In genomic region chrX:81857192-81857591, GRCh38 we compare ENCODE assay signal across 22 cellular contexts.
"Had no signal": no experiment of that assay in that cellular context is flagged by ENCODE, and none has a peak within 500 bp of the region (broad histone marks: within the 10 kb centered on the region; RNA-seq: fewer than 3 reads in every experiment).

No MANE protein-coding gene starts in this region.

- ATAC-seq: left colon; left lung; lower lobe of right lung; naive thymus-derived CD8-positive, alpha-beta T cell; psoas muscle; right lobe of liver; stimulated activated memory B cell treated with anti-CD40 and anti-IgM and Interleukin-4, amounts not matched to agents 10 μg/mL and 1 μg/mL and 100 μg/mL, for 72 hours; stimulated activated naive CD8-positive, alpha-beta T cell treated with anti-CD3 and anti-CD28 coated beads, Interleukin-15, amount 100 ng/mL, for 72 hours had no signal

- H3K9me3 ChIP-seq: lower lobe of right lung, psoas muscle, right lobe of liver, uterus had no signal

- H3K4me1 ChIP-seq: left lung, lower lobe of right lung, parathyroid adenoma, psoas muscle, right lobe of liver, tibial nerve, uterus had no signal

- H2AFZ ChIP-seq: parathyroid adenoma had no signal

- H3K27ac ChIP-seq: left lung, lower lobe of right lung, parathyroid adenoma, psoas muscle, right lobe of liver, tibial nerve, uterus had no signal

- DNase-seq: left colon; left lung; lower lobe of right lung; mammary epithelial cell; mesenchymal stem cell; naive thymus-derived CD8-positive, alpha-beta T cell; nucleus accumbens; psoas muscle; right lobe of liver; stimulated activated CD4-positive, alpha-beta T cell treated with anti-CD3 and anti-CD28 coated beads, Interleukin-1b, Interleukin-23, amount 100 ng/mL, for 48 hours; stimulated activated CD4-positive, alpha-beta T cell treated with anti-CD3 and anti-CD28 coated beads, Interleukin-2, amount 100 ng/mL, for 48 hours; stimulated activated CD4-positive, alpha-beta T cell treated with anti-CD3 and anti-CD28 coated beads, Interleukin-4, amount 100 ng/mL, for 4 hours; stimulated activated CD8-positive, alpha-beta memory T cell treated with anti-CD3 and anti-CD28 coated beads, Interleukin-4, amount 100 ng/mL, for 48 hours; stimulated activated naive CD4-positive, alpha-beta T cell treated with Interleukin-2 at 50 U/mL for 16 hours; stimulated activated naive CD8-positive, alpha-beta T cell treated with anti-CD3 and anti-CD28 coated beads, Interleukin-15, amount 100 ng/mL, for 72 hours; substantia nigra; uterus had no signal

- H3K36me3 ChIP-seq: left lung, lower lobe of right lung, right lobe of liver, tibial nerve, uterus had no signal

- FAIRE-seq: keratinocyte had no signal

- H3K79me2 ChIP-seq: parathyroid adenoma had no signal

- H3K4me2 ChIP-seq: smooth muscle cell had no signal

- H3K9ac ChIP-seq: parathyroid adenoma had no signal

- H3K4me3 ChIP-seq: left lung, lower lobe of right lung, psoas muscle, right lobe of liver, smooth muscle cell, tibial nerve, uterus had no signal

- H3K27me3 ChIP-seq: left lung, tibial nerve, uterus had no signal
